In genomic region chr15:81530271-81530670, GRCh38 we compare ENCODE assay signal across 2 cellular contexts.
TF ChIP-seq lines count a peak whose summit lies in the region.

No MANE protein-coding gene starts in this region.

TF ChIP-seq in endothelial cell of umbilical vein, 7 proteins besides CTCF, POLR2A, EP300 and RAD21:
- TF ChIP-seq GATA2 (IDR thresholded peaks at IDR 0.05; ENCODE audit: insufficient read depth, insufficient read length, low read depth, low read length) (no peak), POLR2AphosphoS5 (IDR thresholded peaks at IDR 0.05; ENCODE audit: insufficient read depth, low read depth, low read length) (no peak), MAX (IDR thresholded peaks at IDR 0.05; ENCODE audit: insufficient read depth, insufficient read length) (no peak), FOS (IDR thresholded peaks at IDR 0.05; ENCODE audit: borderline replicate concordance, insufficient read depth, low read length) (no peak), MYC (IDR thresholded peaks at IDR 0.05; ENCODE audit: low read depth, low read length) (no peak), EZH2 (IDR thresholded peaks at IDR 0.05; ENCODE audit: borderline replicate concordance, low read depth, low read length, severe bottlenecking) (no peak), JUN (IDR thresholded peaks at IDR 0.05; ENCODE audit: borderline replicate concordance, insufficient read depth, insufficient read length, low read depth) (no peak)

TF ChIP-seq in HEK293T, 16 proteins besides CTCF, POLR2A, EP300 and RAD21:
- TF ChIP-seq PKNOX1 (IDR thresholded peaks at IDR 0.05) (no peak), BHLHE40 (IDR thresholded peaks at IDR 0.05; ENCODE audit: borderline replicate concordance) (no peak), SP1 (IDR thresholded peaks at IDR 0.05) (no peak), HDGF (IDR thresholded peaks at IDR 0.05; ENCODE audit: borderline replicate concordance) (no peak), SUZ12 (IDR thresholded peaks at IDR 0.05) (no peak), TARDBP (IDR thresholded peaks at IDR 0.05) (no peak)
TF ChIP-seq in HEK293T: peak in this region for 0.
